ENCODE assay signal across 20 cellular contexts in genomic region chr4:1369091-1369450, GRCh38. TPM values are rescaled to one million over a fixed set of nuclear protein-coding genes. Genes with fewer than 3 reads are reported as not detected.
DNase-seq lines count a peak whose midpoint lies in the region; ATAC-seq, FAIRE-seq and TF ChIP-seq lines count a peak whose summit lies in the region.
"Had no signal": no experiment of that assay in that cellular context is flagged by ENCODE, and none has a peak within 500 bp of the region (broad histone marks: within the 10 kb centered on the region; RNA-seq: fewer than 3 reads in every experiment).

No MANE protein-coding gene starts in this region.

- WGBS in sigmoid colon, 2 donors: 92 to 94% methylated on average over 18 of the region's 18 CpGs

- TF ChIP-seq CTCF in CD14-positive monocyte (IDR thresholded peaks at IDR 0.05) (no peak), RWPE2 (IDR thresholded peaks at IDR 0.05; ENCODE audit: poor library complexity, severe bottlenecking) (no peak), kidney (IDR thresholded peaks at IDR 0.05; ENCODE audit: borderline replicate concordance, extremely low read depth, insufficient read depth) (no peak), sigmoid colon (IDR thresholded peaks at IDR 0.05) (no peak), A673 (conservative IDR thresholded peaks at IDR 0.05; ENCODE audit: low read depth, low read length) (no peak)

- H3K27me3 ChIP-seq in RWPE2 (ENCODE audit: insufficient read depth, poor library complexity, severe bottlenecking) (no peaks in the 10 kb centered on the region), sigmoid colon (no peaks in the 10 kb centered on the region), A673 (replicated peaks; ENCODE audit: insufficient read depth, low read depth, low read length, poor library complexity) (no peaks in the 10 kb centered on the region)
- H3K27me3 ChIP-seq: SJCRH30 had no signal

- H3K36me3 ChIP-seq in RWPE2 (ENCODE audit: low read depth): peaks cover 4% of the 10 kb centered on the region
- peaks cover 2 to 12% of the 10 kb centered on the region in 2 donors for H3K36me3 ChIP-seq in kidney (ENCODE audit: control insufficient read depth in 1 of 2, insufficient read depth in 2 of 2, low read length in 2 of 2)
- peaks cover 0 to 58% (median 10%) of the 10 kb centered on the region in 4 donors for H3K36me3 ChIP-seq in sigmoid colon
- no peaks in the 10 kb centered on the region for H3K36me3 ChIP-seq in A673 (ENCODE audit: insufficient read depth, low read length, poor library complexity, severe bottlenecking)
- H3K36me3 ChIP-seq: SJCRH30 had no signal

- no peaks in the 10 kb centered on the region for H3K4me1 Mint-ChIP-seq in CD14-positive monocyte
- H3K4me1 Mint-ChIP-seq: GM23338 had no signal

- no peaks in the 10 kb centered on the region for H3K9me3 ChIP-seq in RWPE2 (ENCODE audit: severe bottlenecking)
- no peaks in the 10 kb centered on the region for H3K9me3 ChIP-seq in kidney (ENCODE audit: control insufficient read depth in 1 of 2, low read length in 2 of 2)
- no peaks in the 10 kb centered on the region for H3K9me3 ChIP-seq in sigmoid colon
- no peaks in the 10 kb centered on the region for H3K9me3 ChIP-seq in A673 (ENCODE audit: low read depth, low read length, poor library complexity, severe bottlenecking)
- H3K9me3 ChIP-seq: SJCRH30 had no signal

- no peak overlapping the region for H3K9ac ChIP-seq in kidney (ENCODE audit: low read length in 2 of 2)
- H3K9ac ChIP-seq: KMS-11 had no signal

- ATAC-seq in RWPE2 (ENCODE audit: low read depth): no peak

- peak overlapping the region in 1 of 7 donors; percentile 46 for H3K27ac Mint-ChIP-seq in CD14-positive monocyte
- H3K27ac Mint-ChIP-seq: CD4-positive, alpha-beta T cell; GM23338; HFFc6 had no signal

- H3K27ac ChIP-seq in RWPE2 (ENCODE audit: poor library complexity, severe bottlenecking) (no peak overlapping the region), kidney (ENCODE audit: low read depth in 2 of 2, low read length in 2 of 2) (no peak overlapping the region), sigmoid colon (no peak overlapping the region), A673 (ENCODE audit: low read depth, low read length, poor library complexity, severe bottlenecking) (no peak overlapping the region)
- H3K27ac ChIP-seq: KMS-11, SJCRH30 had no signal

- TF ChIP-seq POLR2A in sigmoid colon (IDR thresholded peaks at IDR 0.05) (no peak), GM12891 (IDR thresholded peaks at IDR 0.05; ENCODE audit: low read depth, low read length) (no peak)

- intact Hi-C loops in CD14-positive monocyte (cut with micrococcal nuclease): no loop called here
- intact Hi-C loops in kidney (cut with DNase I): no loop called here
- intact Hi-C loops in sigmoid colon (cut with DNase I): no loop called here
- intact Hi-C loops in A673 (cut with micrococcal nuclease; ENCODE audit: unreplicated experiment): no loop called here

- no peaks in the 10 kb centered on the region for H3K4me1 ChIP-seq in RWPE2 (ENCODE audit: insufficient read depth, poor library complexity, severe bottlenecking)
- no peaks in the 10 kb centered on the region for H3K4me1 ChIP-seq in kidney (ENCODE audit: control insufficient read depth in 1 of 2, insufficient read depth in 1 of 2, low read depth in 1 of 2, low read length in 2 of 2)
- H3K4me1 ChIP-seq in sigmoid colon: no peaks in the 10 kb centered on the region
- H3K4me1 ChIP-seq in A673 (ENCODE audit: insufficient read depth, low read length, poor library complexity, severe bottlenecking): no peaks in the 10 kb centered on the region
- H3K4me1 ChIP-seq: SJCRH30 had no signal

- no peak for FAIRE-seq in kidney (lab: Jason Lieb, UNC)
- FAIRE-seq in GM12891 (lab: Jason Lieb, UNC): no peak

- H3K9me3 Mint-ChIP-seq in CD14-positive monocyte: peaks cover 0 to 18% (median 9%) of the 10 kb centered on the region in 7 donors
- H3K9me3 Mint-ChIP-seq: CD4-positive, alpha-beta T cell; GM23338; HFFc6 had no signal

- no TSS peak for BruUV-seq in A673 (replicated peaks; lab: Mats Ljungman, UMichigan)

- CTCF ChIA-PET in A673 (lab: Charles Lee): no interaction called here

- POLR2A ChIA-PET in A673 (lab: Charles Lee; ENCODE audit: low non-redundant PET): no interaction called here

- peaks cover 0 to 2% (median 0%) of the 10 kb centered on the region in 3 donors for H3K27me3 Mint-ChIP-seq in CD14-positive monocyte (ENCODE audit: low read depth in 3 of 3)
- H3K27me3 Mint-ChIP-seq: CD4-positive, alpha-beta T cell had no signal

- TF ChIP-seq EP300 in sigmoid colon (IDR thresholded peaks at IDR 0.05): no peak

- DNase-seq in CD14-positive monocyte (ENCODE audit: low spot score) (peak; percentile 40), RWPE2 (ENCODE audit: low spot score) (peak; percentile 59), kidney (peak; percentile 65), sigmoid colon (peak; percentile 49), A673 (ENCODE audit: low spot score) (no peak), DMS53 (lab: John Stamatoyannopoulos, UW) (no peak), GM12891 (ENCODE audit: insufficient read length, low spot score) (no peak)
- DNase-seq: HFFc6, NCI-H1436, NCI-H2029 treated with DMSO at 0.1 percent for 48 hours, NCI-H2171 treated with DMSO at 0.1 percent for 48 hours, NCI-H446 treated with DMSO at 0.1 percent for 48 hours, NCI-H748 treated with DMSO at 0.1 percent for 48 hours, OCI-M1, SJCRH30 had no signal

- no peak overlapping the region for H3K4me3 Mint-ChIP-seq in CD14-positive monocyte
- H3K4me3 Mint-ChIP-seq: CD4-positive, alpha-beta T cell; GM23338; HFFc6 had no signal

- peaks cover 44 to 86% of the 10 kb centered on the region in 2 donors for H3K36me3 Mint-ChIP-seq in CD14-positive monocyte

- no peak overlapping the region for H3K4me3 ChIP-seq in RWPE2 (ENCODE audit: severe bottlenecking)
- no peak overlapping the region for H3K4me3 ChIP-seq in kidney (ENCODE audit: low read length in 2 of 2)
- H3K4me3 ChIP-seq in sigmoid colon: no peak overlapping the region
- no peak overlapping the region for H3K4me3 ChIP-seq in A673 (ENCODE audit: low read depth, low read length, poor library complexity, severe bottlenecking)
- H3K4me3 ChIP-seq: GM23338, SJCRH30 had no signal

TF ChIP-seq in GM12891, 5 proteins besides CTCF, POLR2A, EP300 and RAD21:
- no peak for TF ChIP-seq POLR2AphosphoS5 (IDR thresholded peaks at IDR 0.05; ENCODE audit: low read depth, low read length)
- TF ChIP-seq PAX5 (IDR thresholded peaks at IDR 0.05; ENCODE audit: insufficient read depth, low read length, severe bottlenecking): no peak
- no peak for TF ChIP-seq SPI1 (IDR thresholded peaks at IDR 0.05; ENCODE audit: low read depth, low read length)
- TF ChIP-seq POU2F2 (IDR thresholded peaks at IDR 0.05; ENCODE audit: low read depth, low read length): no peak
- TF ChIP-seq TAF1 (IDR thresholded peaks at IDR 0.05; ENCODE audit: low read depth, low read length): no peak

RNA-seq across cellular contexts. Expression of gene UVSSA, which starts 22.1 kb away (rescaled TPM):
- polyA plus RNA-seq in CD14-positive monocyte: 1 to 10 TPM; 2.6 to 4.8 TPM
- total RNA-seq in kidney: 32.5 TPM
- 5.2 TPM for polyA plus RNA-seq in kidney (ENCODE audit: insufficient read depth, low read depth, low replicate concordance)
- total RNA-seq in sigmoid colon: 10 to 100 TPM in 2 of 4 donors, 1 to 10 TPM in 2; 7.1 to 17.4 (median 10.4) TPM
- polyA plus RNA-seq in sigmoid colon: 10 to 100 TPM in 1 of 3 donors, 1 to 10 TPM in 2; 1.8 to 18.7 (median 4.6) TPM
- total RNA-seq in A673 (2021): 20.3 and 27.8 TPM in 2 replicates
- polyA plus RNA-seq in GM12891 (2012; ENCODE audit: low read depth, missing spikeins): 6.8 TPM

RNA-seq across cellular contexts. Expression of gene NKX1-1, which starts 37.2 kb away (rescaled TPM):
- polyA plus RNA-seq in CD14-positive monocyte (not detected), kidney (ENCODE audit: insufficient read depth, low read depth, low replicate concordance) (not detected), sigmoid colon (not detected)
- total RNA-seq in kidney (not detected), sigmoid colon (not detected), A673 (2021) (not detected in 2 replicates)
- polyA plus RNA-seq in GM12891 (2012; ENCODE audit: low read depth, missing spikeins): not detected
- total RNA-seq: CD4-positive, alpha-beta T cell; GM23338; HFFc6; M059J; RPMI7951; SJCRH30 had no signal
- polyA plus RNA-seq: GM23338 had no signal

Comparison
In these comparisons a context has a peak if more than half of its experiments do, and no peak if none do; other contexts are left out.
1. DNase-seq: peak in CD14-positive monocyte (single experiment), RWPE2 (single experiment), kidney (single experiment) and sigmoid colon (single experiment); none in A673 (single experiment), DMS53 (single experiment) and GM12891 (single experiment).